8 cellular contexts compared by ENCODE assay signal in the genomic region with DNA sequence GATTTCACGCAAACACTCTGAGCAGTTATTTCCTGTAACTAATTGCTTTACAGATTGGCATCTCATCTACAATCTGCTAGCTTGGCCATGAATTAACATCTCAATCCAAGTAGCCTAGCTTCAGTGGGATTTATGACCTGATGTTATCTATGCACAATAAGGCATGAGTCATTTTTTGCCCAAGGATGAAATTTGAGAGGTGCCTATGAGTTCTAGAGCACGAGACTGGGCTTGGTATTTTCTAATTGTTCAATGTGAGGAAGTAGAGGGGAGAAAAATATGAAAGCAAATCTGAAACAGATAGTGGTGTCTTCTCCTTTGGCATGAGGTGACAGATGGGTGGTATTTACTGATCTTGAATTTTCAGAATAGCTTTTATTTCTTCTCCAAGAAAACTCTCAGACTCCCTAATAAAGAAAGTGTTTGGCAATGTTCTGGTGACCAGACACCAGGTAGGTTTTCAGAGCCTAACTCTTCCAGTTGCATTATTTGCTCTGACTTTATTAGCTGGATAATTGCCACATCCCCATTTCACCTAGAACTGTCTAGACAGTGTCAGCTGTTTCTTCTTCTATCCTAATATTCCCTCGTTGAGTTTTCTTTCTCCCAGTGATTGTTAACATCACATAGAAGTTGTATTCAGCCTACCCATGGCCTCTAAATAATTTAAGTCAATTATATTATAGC.
A peak's percentile ranks its signal among the peaks of the same experiment; 100 is the strongest.
DNase-seq lines count a peak whose midpoint lies in the region; ATAC-seq and TF ChIP-seq lines count a peak whose summit lies in the region.

No MANE protein-coding gene starts in this region.

- no peaks in the 10 kb centered on the region for H3K36me3 ChIP-seq in sigmoid colon

- intact Hi-C loops in sigmoid colon (cut with DNase I) (no loop called here), Right ventricle myocardium inferior (cut with DNase I) (no loop called here)

- H3K27me3 ChIP-seq in sigmoid colon: no peaks in the 10 kb centered on the region

- DNase-seq in EH (ENCODE audit: low read depth) (peak; percentile 93), NCI-H146 treated with DMSO at 0.1 percent for 48 hours (lab: John Stamatoyannopoulos, UW; ENCODE audit: unreplicated experiment) (peak; percentile 72), left kidney (ENCODE audit: low read depth, low spot score) (peak; percentile 35), sigmoid colon (no peak), germinal center (ENCODE audit: low spot score) (no peak), Right ventricle myocardium inferior (ENCODE audit: missing footprints) (no peak)

- H3K27ac ChIP-seq in VCaP: 0 out of 2 replicates have a peak overlapping the region, but pooled peaks have one; percentile 4
- no peak overlapping the region for H3K27ac ChIP-seq in sigmoid colon

- TF ChIP-seq EP300 in sigmoid colon (IDR thresholded peaks at IDR 0.05): no peak

- 67 to 72% methylated on average over 3 of the region's 3 CpGs for WGBS in sigmoid colon, 2 donors

- H3K4me3 ChIP-seq in sigmoid colon: no peak overlapping the region

- no peak for TF ChIP-seq POLR2A in sigmoid colon (IDR thresholded peaks at IDR 0.05)

- TF ChIP-seq CTCF in VCaP (conservative IDR thresholded peaks at IDR 0.05) (no peak), sigmoid colon (IDR thresholded peaks at IDR 0.05) (no peak)

- no peaks in the 10 kb centered on the region for H3K9me3 ChIP-seq in sigmoid colon

- ATAC-seq in GM18511 (IDR thresholded peaks at IDR 0.05; ENCODE audit: unreplicated experiment) (no peak), Right ventricle myocardium inferior (no peak)

- H3K4me1 ChIP-seq in sigmoid colon: no peaks in the 10 kb centered on the region

Comparison
In these comparisons a context has a peak if more than half of its experiments do, and no peak if none do; other contexts are left out.
1. DNase-seq: peak in EH (single experiment), NCI-H146 treated with DMSO at 0.1 percent for 48 hours (single experiment) and left kidney (single experiment); none in sigmoid colon (single experiment), germinal center (single experiment) and Right ventricle myocardium inferior (single experiment).